ENCODE assay signal across 16 cellular contexts in the genomic region with DNA sequence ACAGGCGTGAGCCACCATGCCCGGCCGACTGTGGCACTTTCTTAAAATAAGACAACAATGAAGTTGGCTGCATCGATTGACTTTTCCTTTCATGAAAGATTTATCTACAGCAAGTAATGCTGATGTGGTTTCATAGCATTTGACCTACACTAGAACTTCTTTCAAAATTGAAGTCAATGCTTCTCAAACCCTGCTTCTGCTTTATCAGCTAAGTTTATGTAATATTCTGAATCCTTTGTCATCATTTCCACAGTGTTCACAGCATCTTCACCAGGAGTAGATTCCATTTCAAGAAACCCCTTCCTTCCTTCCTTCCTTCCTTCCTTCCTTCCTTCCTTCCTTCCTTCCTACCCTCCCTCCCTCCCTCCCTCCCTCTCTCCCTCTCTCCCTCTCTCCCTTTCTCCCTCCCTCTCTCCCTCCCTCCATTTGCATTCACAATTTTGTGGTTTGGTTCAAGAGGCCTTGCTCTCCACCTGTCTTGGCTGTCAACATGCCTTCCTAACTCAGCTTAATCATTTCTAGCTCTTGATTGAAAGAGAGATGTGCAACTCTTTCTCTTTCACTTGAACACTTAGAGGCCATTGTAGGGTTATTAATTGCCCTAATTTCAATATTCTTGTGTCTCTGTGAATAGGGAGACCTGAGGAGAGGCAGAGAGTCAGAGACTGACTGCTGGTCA. TPM values are rescaled to one million over a fixed set of nuclear protein-coding genes. Genes with fewer than 3 reads are reported as not detected.
DNase-seq lines count a peak whose midpoint lies in the region; ATAC-seq lines count a peak whose summit lies in the region.
"Had no signal": no experiment of that assay in that cellular context is flagged by ENCODE, and none has a peak within 500 bp of the region (broad histone marks: within the 10 kb centered on the region; RNA-seq: fewer than 3 reads in every experiment).

No MANE protein-coding gene starts in this region.

- peak overlapping the region; percentile 60 for H3K9ac ChIP-seq in SK-N-MC (ENCODE audit: insufficient read length)

- peak overlapping the region; percentile 61 for H3K4me3 ChIP-seq in SK-N-MC
- H3K4me3 ChIP-seq: left ventricle myocardium inferior, thyroid gland had no signal

- peak; percentile 97 for DNase-seq in SK-N-MC (ENCODE audit: low read depth, low spot score)
- no peak for DNase-seq in left lobe of liver (ENCODE audit: low spot score)
- DNase-seq in T1000 (lab: John Stamatoyannopoulos, UW) = no peak
- DNase-seq: activated CD4-positive, alpha-beta T cell treated with anti-CD3 and anti-CD28 coated beads for 1 hour; activated T-cell treated with anti-CD3 and anti-CD28 coated beads for 4 hours; endodermal cell; HCEC 1CT; left ventricle myocardium inferior; NCI-H510A; T-helper 1 cell; thyroid gland had no signal

- H3K27ac ChIP-seq in SK-N-MC = peak overlapping the region; percentile 99
- H3K27ac ChIP-seq: left ventricle myocardium inferior, thyroid gland had no signal

- ATAC-seq in GM18861 (IDR thresholded peaks at IDR 0.05; ENCODE audit: unreplicated experiment) = peak; percentile 91
- ATAC-seq in GM19467 (IDR thresholded peaks at IDR 0.05; ENCODE audit: unreplicated experiment) = peak; percentile 69
- ATAC-seq in HG03095 (IDR thresholded peaks at IDR 0.05; ENCODE audit: unreplicated experiment) = peak; percentile 54
- ATAC-seq in left lobe of liver = no peak
- ATAC-seq in GM21528 (IDR thresholded peaks at IDR 0.05; ENCODE audit: low FRiP score, unreplicated experiment) = no peak
- ATAC-seq in HG02885 (IDR thresholded peaks at IDR 0.05; ENCODE audit: poor library complexity, unreplicated experiment) = no peak

- no peaks in the 10 kb centered on the region for H3K9me3 ChIP-seq in SK-N-MC (ENCODE audit: low read depth, low read length)
- H3K9me3 ChIP-seq: left ventricle myocardium inferior, thyroid gland had no signal

- H3K36me3 ChIP-seq in SK-N-MC (ENCODE audit: insufficient read depth, low read length) = no peaks in the 10 kb centered on the region; the same call in 1 of the 2 replicates
- H3K36me3 ChIP-seq: left ventricle myocardium inferior, thyroid gland had no signal

RNA-seq across cellular contexts. Expression of gene HDAC9, which starts 52.1 kb away (rescaled TPM):
- 2.1 TPM for total RNA-seq in left lobe of liver

Comparison
In these comparisons a context has a peak if more than half of its experiments do, and no peak if none do; other contexts are left out.
1. ATAC-seq: peak in GM18861 (single experiment), GM19467 (single experiment) and HG03095 (single experiment); none in left lobe of liver (single experiment), GM21528 (single experiment) and HG02885 (single experiment).